Comparison of ENCODE assay signal across 22 cellular contexts in genomic region chr11:43835104-43835503, GRCh38. TPM values are rescaled to one million over a fixed set of nuclear protein-coding genes. Genes with fewer than 3 reads are reported as not detected.
A peak's percentile ranks its signal among the peaks of the same experiment; 100 is the strongest.
DNase-seq lines count a peak whose midpoint lies in the region; ATAC-seq and TF ChIP-seq lines count a peak whose summit lies in the region.
"Had no signal": no experiment of that assay in that cellular context is flagged by ENCODE, and none has a peak within 500 bp of the region (broad histone marks: within the 10 kb centered on the region; RNA-seq: fewer than 3 reads in every experiment).

No MANE protein-coding gene starts in this region.

- TF ChIP-seq CTCF in A673 (conservative IDR thresholded peaks at IDR 0.05; ENCODE audit: low read depth, low read length): no peak
- no peak for TF ChIP-seq CTCF in mesothelial cell of epicardium (IDR thresholded peaks at IDR 0.05; ENCODE audit: unreplicated experiment)

- CTCF ChIA-PET in A673 (lab: Charles Lee): no interaction called here

- ATAC-seq in GM19328 (IDR thresholded peaks at IDR 0.05; ENCODE audit: unreplicated experiment): no peak
- ATAC-seq: activated CD8-positive, alpha-beta memory T cell treated with anti-CD3 and anti-CD28 coated beads, Interleukin-2, amount 10 ng/mL, durations not matched to agents 7 days and 5 days; GM23338; K562; Right ventricle myocardium inferior had no signal

- H3K4me3 Mint-ChIP-seq in mesothelial cell of epicardium: no peak overlapping the region
- H3K4me3 Mint-ChIP-seq: activated CD8-positive, alpha-beta memory T cell treated with anti-CD3 and anti-CD28 coated beads, Interleukin-2, amount 10 ng/mL, durations not matched to agents 7 days and 5 days; CD4-positive, alpha-beta memory T cell; dendritic cell treated with granulocyte-macrophage colony-stimulating factor and Interleukin-4, amounts not matched to agents 40 ng/mL and 50 ng/mL, for 4 days; GM23338; immature natural killer cell had no signal

- H3K9me3 ChIP-seq in A673 (ENCODE audit: low read depth, low read length, poor library complexity, severe bottlenecking) (no peaks in the 10 kb centered on the region), endocrine pancreas (ENCODE audit: control insufficient read depth, low read length) (no peaks in the 10 kb centered on the region)
- H3K9me3 ChIP-seq: transverse colon had no signal

- POLR2A ChIA-PET in A673 (lab: Charles Lee; ENCODE audit: low non-redundant PET): no interaction called here

- H3K4me3 ChIP-seq in A673 (ENCODE audit: low read depth, low read length, poor library complexity, severe bottlenecking): no peak overlapping the region
- H3K4me3 ChIP-seq in endocrine pancreas (ENCODE audit: control insufficient read depth, insufficient read depth, low read length): peak overlapping the region; percentile 84
- H3K4me3 ChIP-seq: GM23338, K562, transverse colon had no signal

- no TSS peak for BruUV-seq in A673 (replicated peaks; lab: Mats Ljungman, UMichigan)

- peaks cover 4% of the 10 kb centered on the region for H3K4me1 ChIP-seq in A673 (ENCODE audit: insufficient read depth, low read length, poor library complexity, severe bottlenecking)
- peaks cover 58% of the 10 kb centered on the region for H3K4me1 ChIP-seq in endocrine pancreas (ENCODE audit: control insufficient read depth, insufficient read depth, low read length)

- peaks cover 9% of the 10 kb centered on the region for H3K4me1 Mint-ChIP-seq in mesothelial cell of epicardium
- H3K4me1 Mint-ChIP-seq: CD4-positive, alpha-beta memory T cell; GM23338; immature natural killer cell had no signal

- no peak overlapping the region for H3K27ac ChIP-seq in A673 (ENCODE audit: low read depth, low read length, poor library complexity, severe bottlenecking)

- no peaks in the 10 kb centered on the region for H3K27me3 Mint-ChIP-seq in mesothelial cell of epicardium (ENCODE audit: low read depth)
- H3K27me3 Mint-ChIP-seq: activated CD8-positive, alpha-beta memory T cell treated with anti-CD3 and anti-CD28 coated beads, Interleukin-2, amount 10 ng/mL, durations not matched to agents 7 days and 5 days; CD4-positive, alpha-beta memory T cell; dendritic cell treated with granulocyte-macrophage colony-stimulating factor and Interleukin-4, amounts not matched to agents 40 ng/mL and 50 ng/mL, for 4 days had no signal

- no peaks in the 10 kb centered on the region for H3K9me3 Mint-ChIP-seq in mesothelial cell of epicardium
- H3K9me3 Mint-ChIP-seq: CD4-positive, alpha-beta memory T cell; dendritic cell treated with granulocyte-macrophage colony-stimulating factor and Interleukin-4, amounts not matched to agents 40 ng/mL and 50 ng/mL, for 4 days; GM23338; immature natural killer cell had no signal

- peak overlapping the region; percentile 6 for H3K9ac ChIP-seq in endocrine pancreas (ENCODE audit: control insufficient read depth, insufficient read depth, low read length)

- H3K36me3 Mint-ChIP-seq in mesothelial cell of epicardium: peaks cover 20% of the 10 kb centered on the region

- H3K27me3 ChIP-seq in A673 (replicated peaks; ENCODE audit: insufficient read depth, low read depth, low read length, poor library complexity) (no peaks in the 10 kb centered on the region), endocrine pancreas (ENCODE audit: control insufficient read depth, insufficient read depth, low read length) (no peaks in the 10 kb centered on the region)
- H3K27me3 ChIP-seq: transverse colon had no signal

- H3K36me3 ChIP-seq in A673 (ENCODE audit: insufficient read depth, low read length, poor library complexity, severe bottlenecking) (peaks cover 49% of the 10 kb centered on the region), endocrine pancreas (ENCODE audit: control insufficient read depth, insufficient read depth, low read length) (no peaks in the 10 kb centered on the region)

- H3K27ac Mint-ChIP-seq in mesothelial cell of epicardium: peak overlapping the region; percentile 1
- H3K27ac Mint-ChIP-seq: activated CD8-positive, alpha-beta memory T cell treated with anti-CD3 and anti-CD28 coated beads, Interleukin-2, amount 10 ng/mL, durations not matched to agents 7 days and 5 days; CD4-positive, alpha-beta memory T cell; dendritic cell treated with granulocyte-macrophage colony-stimulating factor and Interleukin-4, amounts not matched to agents 40 ng/mL and 50 ng/mL, for 4 days; GM23338; immature natural killer cell had no signal

- DNase-seq in A673 (ENCODE audit: low spot score) (peak; percentile 41), NCI-H774 (lab: John Stamatoyannopoulos, UW) (peak; percentile 34), mesothelial cell of epicardium (ENCODE audit: low spot score in 2 of 2, unreplicated experiment in 2 of 2) (no peak), A172 (ENCODE audit: low spot score) (no peak)
- DNase-seq in activated naive CD4-positive, alpha-beta T cell treated with Interleukin-2 at 50 U/mL for 16 hours: no peak
- DNase-seq in activated CD8-positive, alpha-beta memory T cell treated with anti-CD3 and anti-CD28 coated beads, Interleukin-2, amount 50 U/mL, for 4 hours: no peak
- DNase-seq: activated CD4-positive, CD25-positive, alpha-beta regulatory T cell treated with anti-CD3 and anti-CD28 coated beads, Interleukin-2, amount 50 U/mL, for 72 hours; activated CD8-positive, alpha-beta memory T cell treated with anti-CD3 and anti-CD28 coated beads, Interleukin-2, amount 10 ng/mL, durations not matched to agents 7 days and 5 days; activated effector memory CD4-positive, alpha-beta T cell treated with anti-CD3 and anti-CD28 coated beads, Interleukin-2, amount 50 U/mL, for 16 hours; CD4-positive, alpha-beta memory T cell; erythroblast; immature natural killer cell; NCI-H1105; NCI-H2171 treated with DMSO at 0.1 percent for 48 hours; occipital lobe; transverse colon had no signal

- intact Hi-C loops in A673 (cut with micrococcal nuclease; ENCODE audit: unreplicated experiment): no loop called here

RNA-seq across cellular contexts. Expression of gene ALKBH3, which starts 45.5 kb away (rescaled TPM):
- total RNA-seq in A673 (2021) (94.4 and 96.6 TPM in 2 replicates), mesothelial cell of epicardium (24.3 to 29.2 TPM (median 26.8 TPM) in 3 replicates)
- total RNA-seq in A172 (2014; rRNA removed; shearing (Covaris generic)): 67.7 and 76.6 TPM in 2 replicates

Comparison
In these comparisons a context has a peak if more than half of its experiments do, and no peak if none do; other contexts are left out.
1. DNase-seq: peak in A673 (single experiment) and NCI-H774 (single experiment); none in mesothelial cell of epicardium (0 of 2), activated naive CD4-positive, alpha-beta T cell treated with Interleukin-2 at 50 U/mL for 16 hours (single experiment), A172 (single experiment) and activated CD8-positive, alpha-beta memory T cell treated with anti-CD3 and anti-CD28 coated beads, Interleukin-2, amount 50 U/mL, for 4 hours (single experiment).